1 cellular context compared by ENCODE assay signal in the genomic region with DNA sequence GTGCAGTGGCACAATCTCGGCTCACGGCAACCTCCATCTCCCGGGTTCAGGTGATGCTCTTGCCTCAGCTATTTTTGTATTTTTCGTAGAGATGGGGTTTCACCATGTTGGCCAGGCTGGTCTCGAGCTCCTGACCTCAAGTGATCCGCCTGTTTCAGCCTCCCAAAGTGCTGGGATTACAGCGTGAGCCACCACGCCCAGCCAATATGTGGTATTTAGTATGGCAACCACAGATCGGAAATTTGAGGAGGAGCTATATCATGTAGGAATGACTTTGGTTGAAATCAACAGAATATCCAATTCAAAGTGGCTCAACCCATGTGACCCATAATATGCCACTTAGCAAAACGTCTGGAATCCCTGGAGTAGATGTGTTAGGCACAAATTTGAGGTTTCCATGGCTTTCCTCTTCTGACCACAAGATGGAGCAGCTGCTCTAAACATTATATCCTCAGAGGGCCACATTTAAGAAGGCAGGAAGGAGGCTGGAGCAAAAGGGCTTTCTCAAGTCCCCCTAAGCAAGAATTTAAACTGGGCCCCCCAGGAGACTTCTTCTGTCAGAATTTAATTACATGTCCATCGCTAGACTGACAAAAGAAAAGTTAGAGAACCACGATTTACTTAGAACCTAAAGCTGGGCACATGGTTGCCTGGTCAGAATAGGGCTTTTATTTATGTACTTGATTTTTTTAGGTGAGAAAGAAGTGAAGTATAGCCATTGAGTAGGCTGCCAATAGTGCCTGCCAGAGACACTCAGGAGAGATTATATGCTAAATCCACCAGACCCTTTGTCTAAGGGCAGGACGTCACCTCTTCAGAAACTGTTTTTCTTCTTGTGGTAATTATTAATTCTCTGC.
TF ChIP-seq lines count a peak whose summit lies in the region.

No MANE protein-coding gene starts in this region.

TF ChIP-seq in IMR-90, 13 proteins besides CTCF, POLR2A, EP300 and RAD21:
- TF ChIP-seq SMC3 (IDR thresholded peaks at IDR 0.05; ENCODE audit: low read depth, low read length), result peak; percentile 89
- no peak for TF ChIP-seq BHLHE40 (IDR thresholded peaks at IDR 0.05; ENCODE audit: low read depth, low read length)
- TF ChIP-seq RFX5 (IDR thresholded peaks at IDR 0.05; ENCODE audit: low read depth, low read length), result no peak
- TF ChIP-seq RCOR1 (IDR thresholded peaks at IDR 0.05; ENCODE audit: insufficient replicate concordance, low read length), result no peak
- TF ChIP-seq, protein P1, sequence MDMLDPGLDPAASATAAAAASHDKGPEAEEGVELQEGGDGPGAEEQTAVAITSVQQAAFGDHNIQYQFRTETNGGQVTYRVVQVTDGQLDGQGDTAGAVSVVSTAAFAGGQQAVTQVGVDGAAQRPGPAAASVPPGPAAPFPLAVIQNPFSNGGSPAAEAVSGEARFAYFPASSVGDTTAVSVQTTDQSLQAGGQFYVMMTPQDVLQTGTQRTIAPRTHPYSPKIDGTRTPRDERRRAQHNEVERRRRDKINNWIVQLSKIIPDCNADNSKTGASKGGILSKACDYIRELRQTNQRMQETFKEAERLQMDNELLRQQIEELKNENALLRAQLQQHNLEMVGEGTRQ (IDR thresholded peaks at IDR 0.05; ENCODE audit: low read depth, low read length), result no peak
- TF ChIP-seq CEBPB (IDR thresholded peaks at IDR 0.05; ENCODE audit: low read depth, low read length), result no peak
